ENCODE assay signal across 16 cellular contexts in genomic region chr1:240474133-240474614, GRCh38.
A peak's percentile ranks its signal among the peaks of the same experiment; 100 is the strongest.
DNase-seq lines count a peak whose midpoint lies in the region; ATAC-seq and TF ChIP-seq lines count a peak whose summit lies in the region.
"Had no signal": no experiment of that assay in that cellular context is flagged by ENCODE, and none has a peak within 500 bp of the region (broad histone marks: within the 10 kb centered on the region; RNA-seq: fewer than 3 reads in every experiment).

No MANE protein-coding gene starts in this region.

- DNase-seq in H4 (ENCODE audit: low spot score) (peak; percentile 33), MV-4-11 (lab: John Stamatoyannopoulos, UW) (peak; percentile 41), fibroblast of mammary gland (ENCODE audit: low read depth) (peak; percentile 87), NCI-H345 (lab: John Stamatoyannopoulos, UW) (no peak), Kasumi-1 (lab: John Stamatoyannopoulos, UW) (no peak)
- no peak for DNase-seq in activated CD4-positive, alpha-beta memory T cell treated with anti-CD3 and anti-CD28 coated beads, Interleukin-2, amount 10 ng/mL, durations not matched to agents 7 days and 5 days
- DNase-seq in activated naive CD4-positive, alpha-beta T cell treated with anti-CD3 and anti-CD28 coated beads, Interleukin-2, amount 50 U/mL, for 72 hours (ENCODE audit: low spot score in 2 of 2), result no peak
- DNase-seq: activated T-cell treated with anti-CD3 and anti-CD28 coated beads for 4 hours; body of pancreas; GDM1; H9; NCI-H2107; stimulated activated naive CD8-positive, alpha-beta T cell treated with anti-CD3 and anti-CD28 coated beads, Interleukin-15, Interleukin-2, amounts not matched to agents 100 U/mL and 50 U/mL, for 24 hours had no signal

- H3K4me1 Mint-ChIP-seq in activated CD4-positive, alpha-beta memory T cell treated with anti-CD3 and anti-CD28 coated beads, Interleukin-2, amount 10 ng/mL, durations not matched to agents 7 days and 5 days, result peaks cover 1% of the 10 kb centered on the region
- H3K4me1 Mint-ChIP-seq: nephron had no signal

- no peaks in the 10 kb centered on the region for H3K27me3 ChIP-seq in ACC112 (ENCODE audit: insufficient read depth, low read length)
- H3K27me3 ChIP-seq: body of pancreas had no signal

- peaks cover 9% of the 10 kb centered on the region; the same call in 1 of the 2 replicates for H3K36me3 ChIP-seq in ACC112 (ENCODE audit: insufficient read depth, low read length)

- POLR2A ChIA-PET in activated CD4-positive, alpha-beta memory T cell treated with anti-CD3 and anti-CD28 coated beads, Interleukin-2, amount 10 ng/mL, durations not matched to agents 7 days and 5 days (lab: Charles Lee), result no interaction called here

- H3K79me2 ChIP-seq in ACC112 (ENCODE audit: control insufficient read depth, insufficient read depth, low read length, unreplicated experiment), result no peaks in the 10 kb centered on the region

- peak overlapping the region; percentile 7; the same call in 1 of the 2 replicates for H3K4me3 ChIP-seq in ACC112 (ENCODE audit: low read depth, low read length)
- no peak overlapping the region for H3K4me3 ChIP-seq in fibroblast of mammary gland (ENCODE audit: control insufficient read depth, low read depth, low read length)
- H3K4me3 ChIP-seq: body of pancreas had no signal

- no peak for TF ChIP-seq CTCF in fibroblast of mammary gland (conservative IDR thresholded peaks at IDR 0.05; ENCODE audit: control insufficient read depth, insufficient read depth, low read depth, low read length)

- no peak overlapping the region for H3K4me3 Mint-ChIP-seq in activated CD4-positive, alpha-beta memory T cell treated with anti-CD3 and anti-CD28 coated beads, Interleukin-2, amount 10 ng/mL, durations not matched to agents 7 days and 5 days
- H3K4me3 Mint-ChIP-seq: H9, nephron had no signal

- H2AFZ ChIP-seq in ACC112 (ENCODE audit: low read length, unreplicated experiment), result peak overlapping the region; percentile 58

- H3K4me1 ChIP-seq in ACC112 (ENCODE audit: control insufficient read depth, insufficient read depth, low read length, unreplicated experiment), result peaks cover 18% of the 10 kb centered on the region
- H3K4me1 ChIP-seq: body of pancreas had no signal

- H3K27me3 Mint-ChIP-seq in activated CD4-positive, alpha-beta memory T cell treated with anti-CD3 and anti-CD28 coated beads, Interleukin-2, amount 10 ng/mL, durations not matched to agents 7 days and 5 days, result no peaks in the 10 kb centered on the region

- peaks cover 5% of the 10 kb centered on the region for H3K9me3 Mint-ChIP-seq in activated CD4-positive, alpha-beta memory T cell treated with anti-CD3 and anti-CD28 coated beads, Interleukin-2, amount 10 ng/mL, durations not matched to agents 7 days and 5 days
- H3K9me3 Mint-ChIP-seq in activated naive CD4-positive, alpha-beta T cell treated with anti-CD3 and anti-CD28 coated beads, Interleukin-2, amount 50 U/mL, for 72 hours, result peaks cover 0 to 4% of the 10 kb centered on the region in 2 donors
- H3K9me3 Mint-ChIP-seq: H9, nephron had no signal

- peak overlapping the region; percentile 68 for H3K27ac ChIP-seq in ACC112 (ENCODE audit: low read depth, low read length)
- H3K27ac ChIP-seq: body of pancreas, epithelial cell of prostate had no signal

- no peak for ATAC-seq in activated naive CD4-positive, alpha-beta T cell treated with anti-CD3 and anti-CD28 coated beads, Interleukin-2, amount 50 U/mL, for 72 hours
- ATAC-seq: body of pancreas; stimulated activated naive CD8-positive, alpha-beta T cell treated with anti-CD3 and anti-CD28 coated beads, Interleukin-15, Interleukin-2, amounts not matched to agents 100 U/mL and 50 U/mL, for 24 hours had no signal

- H3K36me3 Mint-ChIP-seq in activated CD4-positive, alpha-beta memory T cell treated with anti-CD3 and anti-CD28 coated beads, Interleukin-2, amount 10 ng/mL, durations not matched to agents 7 days and 5 days (ENCODE audit: low read depth), result no peaks in the 10 kb centered on the region
- no peaks in the 10 kb centered on the region for H3K36me3 Mint-ChIP-seq in activated naive CD4-positive, alpha-beta T cell treated with anti-CD3 and anti-CD28 coated beads, Interleukin-2, amount 50 U/mL, for 72 hours

- no peak overlapping the region for H3K27ac Mint-ChIP-seq in activated CD4-positive, alpha-beta memory T cell treated with anti-CD3 and anti-CD28 coated beads, Interleukin-2, amount 10 ng/mL, durations not matched to agents 7 days and 5 days
- H3K27ac Mint-ChIP-seq in activated naive CD4-positive, alpha-beta T cell treated with anti-CD3 and anti-CD28 coated beads, Interleukin-2, amount 50 U/mL, for 72 hours, result no peak overlapping the region
- H3K27ac Mint-ChIP-seq: H9, nephron had no signal

- CTCF ChIA-PET in activated CD4-positive, alpha-beta memory T cell treated with anti-CD3 and anti-CD28 coated beads, Interleukin-2, amount 10 ng/mL, durations not matched to agents 7 days and 5 days (lab: Charles Lee), result no interaction called here

Comparison
In these comparisons a context has a peak if more than half of its experiments do, and no peak if none do; other contexts are left out.
1. DNase-seq: peak in H4 (single experiment), MV-4-11 (single experiment) and fibroblast of mammary gland (single experiment); none in activated CD4-positive, alpha-beta memory T cell treated with anti-CD3 and anti-CD28 coated beads, Interleukin-2, amount 10 ng/mL, durations not matched to agents 7 days and 5 days (single experiment), activated naive CD4-positive, alpha-beta T cell treated with anti-CD3 and anti-CD28 coated beads, Interleukin-2, amount 50 U/mL, for 72 hours (0 of 2), NCI-H345 (single experiment) and Kasumi-1 (0 of 2).